Comparison of ENCODE assay signal across 8 cellular contexts in the genomic region with DNA sequence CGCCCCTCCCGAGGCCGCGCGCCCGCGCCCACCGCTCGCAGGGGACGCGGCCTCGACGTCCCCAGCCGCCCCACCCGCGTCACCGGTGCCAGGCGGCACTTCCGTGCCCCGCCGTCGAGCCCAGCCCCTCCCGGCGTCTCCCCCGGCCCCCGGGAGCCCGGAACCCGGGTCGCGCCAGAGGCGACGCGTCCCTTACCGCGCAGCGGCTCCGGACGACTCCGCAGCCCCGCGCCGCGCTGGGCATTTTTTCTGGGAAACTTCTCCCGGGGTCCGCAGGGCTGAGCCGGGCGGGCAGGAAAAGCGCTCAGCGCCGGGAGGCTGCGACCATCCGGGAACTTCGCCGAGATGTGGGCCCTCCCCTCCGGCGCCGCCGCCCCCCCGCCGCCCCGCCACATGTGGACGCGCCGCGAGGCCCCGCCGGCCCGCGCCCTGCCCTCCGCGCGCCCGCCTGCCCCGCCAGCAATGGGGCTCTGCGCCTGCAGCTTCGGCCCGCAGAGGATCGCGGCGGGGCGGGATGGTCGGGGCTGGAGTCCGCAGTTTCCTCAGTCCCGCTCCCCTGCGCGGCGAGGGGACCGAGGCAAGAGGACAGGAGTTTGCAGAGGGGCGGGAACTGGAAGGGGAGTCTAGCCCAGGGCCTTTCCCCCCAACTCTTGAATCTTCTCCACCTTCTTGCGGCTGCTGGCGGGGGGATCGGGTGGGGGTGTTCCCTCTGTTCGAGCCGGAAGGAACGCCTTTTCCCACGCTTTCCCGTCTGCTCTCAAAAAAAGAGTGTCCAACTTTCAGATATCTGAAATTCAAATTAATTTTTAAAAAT.
DNase-seq lines count a peak whose midpoint lies in the region; ATAC-seq and TF ChIP-seq lines count a peak whose summit lies in the region.

No MANE protein-coding gene starts in this region.

- H3K4me2 ChIP-seq in KMS-11: peak overlapping the region; percentile 66

- peak; percentile 49 for ATAC-seq in GM21423 (IDR thresholded peaks at IDR 0.05; ENCODE audit: unreplicated experiment)

- peak overlapping the region; percentile 64 for H3K9ac ChIP-seq in KMS-11

- H3K36me3 ChIP-seq in KMS-11 (ENCODE audit: insufficient read depth): no peaks in the 10 kb centered on the region

- no peaks in the 10 kb centered on the region; the same call in 1 of the 2 replicates for H3K27me3 ChIP-seq in KMS-11 (ENCODE audit: insufficient read depth, low read depth)

- H3K4me1 ChIP-seq in KMS-11 (ENCODE audit: low read depth, poor library complexity, severe bottlenecking): peaks cover 32% of the 10 kb centered on the region

- DNase-seq in DMS114 treated with DMSO at 0.1 percent for 48 hours (lab: John Stamatoyannopoulos, UW; ENCODE audit: unreplicated experiment) (peak; percentile 3), choroid plexus epithelial cell (ENCODE audit: low read depth) (peak; percentile 53), kidney tubule cell (ENCODE audit: low spot score) (peak; percentile 56), middle frontal gyrus (ENCODE audit: extremely low spot score, low spot score) (no peak)
- DNase-seq in activated CD4-positive, alpha-beta T cell treated with anti-CD3 and anti-CD28 coated beads for 1 hour: peak; percentile 39
- DNase-seq in stimulated activated CD4-positive, alpha-beta T cell treated with anti-CD3 and anti-CD28 coated beads, Interleukin-1b, Interleukin-23, amount 100 ng/mL, for 24 hours (ENCODE audit: low read depth in 4 of 4, low spot score in 1 of 4): peak; percentile 30 to 46 (median 33)

- no peaks in the 10 kb centered on the region; the same call in 1 of the 2 replicates for H3K79me2 ChIP-seq in KMS-11 (ENCODE audit: insufficient read depth, low read depth)

- peak overlapping the region; percentile 58 for H3K4me3 ChIP-seq in KMS-11 (IDR thresholded peaks at IDR 0.05; ENCODE audit: insufficient read depth, low read depth, low read length)
- peak overlapping the region; percentile 89 for H3K4me3 ChIP-seq in choroid plexus epithelial cell (ENCODE audit: low read depth, low read length)

- H4K20me1 ChIP-seq in KMS-11 (ENCODE audit: insufficient read depth): no peaks in the 10 kb centered on the region

- H3K27ac ChIP-seq in KMS-11: no peak overlapping the region; the same call in 1 of the 2 replicates

- TF ChIP-seq CTCF in KMS-11 (conservative IDR thresholded peaks at IDR 0.05; ENCODE audit: low read depth, low read length): no peak
- TF ChIP-seq CTCF in choroid plexus epithelial cell (conservative IDR thresholded peaks at IDR 0.05; ENCODE audit: low read depth, low read length): no peak

- H2AFZ ChIP-seq in KMS-11 (ENCODE audit: low read depth): peak overlapping the region; percentile 85
